1 cellular context compared by ENCODE assay signal in genomic region chr2:86556508-86556907, GRCh38.
TF ChIP-seq lines count a peak whose summit lies in the region.

No MANE protein-coding gene starts in this region.

TF ChIP-seq in HepG2, 621 proteins besides CTCF, POLR2A, EP300 and RAD21 (continued from another document and continues in another):
- TF ChIP-seq, protein P1, sequence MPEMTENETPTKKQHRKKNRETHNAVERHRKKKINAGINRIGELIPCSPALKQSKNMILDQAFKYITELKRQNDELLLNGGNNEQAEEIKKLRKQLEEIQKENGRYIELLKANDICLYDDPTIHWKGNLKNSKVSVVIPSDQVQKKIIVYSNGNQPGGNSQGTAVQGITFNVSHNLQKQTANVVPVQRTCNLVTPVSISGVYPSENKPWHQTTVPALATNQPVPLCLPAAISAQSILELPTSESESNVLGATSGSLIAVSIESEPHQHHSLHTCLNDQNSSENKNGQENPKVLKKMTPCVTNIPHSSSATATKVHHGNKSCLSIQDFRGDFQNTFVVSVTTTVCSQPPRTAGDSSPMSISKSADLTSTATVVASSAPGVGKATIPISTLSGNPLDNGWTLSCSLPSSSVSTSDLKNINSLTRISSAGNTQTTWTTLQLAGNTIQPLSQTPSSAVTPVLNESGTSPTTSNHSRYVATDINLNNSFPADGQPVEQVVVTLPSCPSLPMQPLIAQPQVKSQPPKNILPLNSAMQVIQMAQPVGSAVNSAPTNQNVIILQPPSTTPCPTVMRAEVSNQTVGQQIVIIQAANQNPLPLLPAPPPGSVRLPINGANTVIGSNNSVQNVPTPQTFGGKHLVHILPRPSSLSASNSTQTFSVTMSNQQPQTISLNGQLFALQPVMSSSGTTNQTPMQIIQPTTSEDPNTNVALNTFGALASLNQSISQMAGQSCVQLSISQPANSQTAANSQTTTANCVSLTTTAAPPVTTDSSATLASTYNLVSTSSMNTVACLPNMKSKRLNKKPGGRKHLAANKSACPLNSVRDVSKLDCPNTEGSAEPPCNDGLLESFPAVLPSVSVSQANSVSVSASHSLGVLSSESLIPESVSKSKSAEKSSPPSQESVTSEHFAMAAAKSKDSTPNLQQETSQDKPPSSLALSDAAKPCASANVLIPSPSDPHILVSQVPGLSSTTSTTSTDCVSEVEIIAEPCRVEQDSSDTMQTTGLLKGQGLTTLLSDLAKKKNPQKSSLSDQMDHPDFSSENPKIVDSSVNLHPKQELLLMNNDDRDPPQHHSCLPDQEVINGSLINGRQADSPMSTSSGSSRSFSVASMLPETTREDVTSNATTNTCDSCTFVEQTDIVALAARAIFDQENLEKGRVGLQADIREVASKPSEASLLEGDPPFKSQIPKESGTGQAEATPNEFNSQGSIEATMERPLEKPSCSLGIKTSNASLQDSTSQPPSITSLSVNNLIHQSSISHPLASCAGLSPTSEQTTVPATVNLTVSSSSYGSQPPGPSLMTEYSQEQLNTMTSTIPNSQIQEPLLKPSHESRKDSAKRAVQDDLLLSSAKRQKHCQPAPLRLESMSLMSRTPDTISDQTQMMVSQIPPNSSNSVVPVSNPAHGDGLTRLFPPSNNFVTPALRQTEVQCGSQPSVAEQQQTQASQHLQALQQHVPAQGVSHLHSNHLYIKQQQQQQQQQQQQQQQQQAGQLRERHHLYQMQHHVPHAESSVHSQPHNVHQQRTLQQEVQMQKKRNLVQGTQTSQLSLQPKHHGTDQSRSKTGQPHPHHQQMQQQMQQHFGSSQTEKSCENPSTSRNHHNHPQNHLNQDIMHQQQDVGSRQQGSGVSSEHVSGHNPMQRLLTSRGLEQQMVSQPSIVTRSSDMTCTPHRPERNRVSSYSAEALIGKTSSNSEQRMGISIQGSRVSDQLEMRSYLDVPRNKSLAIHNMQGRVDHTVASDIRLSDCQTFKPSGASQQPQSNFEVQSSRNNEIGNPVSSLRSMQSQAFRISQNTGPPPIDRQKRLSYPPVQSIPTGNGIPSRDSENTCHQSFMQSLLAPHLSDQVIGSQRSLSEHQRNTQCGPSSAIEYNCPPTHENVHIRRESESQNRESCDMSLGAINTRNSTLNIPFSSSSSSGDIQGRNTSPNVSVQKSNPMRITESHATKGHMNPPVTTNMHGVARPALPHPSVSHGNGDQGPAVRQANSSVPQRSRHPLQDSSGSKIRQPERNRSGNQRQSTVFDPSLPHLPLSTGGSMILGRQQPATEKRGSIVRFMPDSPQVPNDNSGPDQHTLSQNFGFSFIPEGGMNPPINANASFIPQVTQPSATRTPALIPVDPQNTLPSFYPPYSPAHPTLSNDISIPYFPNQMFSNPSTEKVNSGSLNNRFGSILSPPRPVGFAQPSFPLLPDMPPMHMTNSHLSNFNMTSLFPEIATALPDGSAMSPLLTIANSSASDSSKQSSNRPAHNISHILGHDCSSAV (CRISPR knock-in tag; IDR thresholded peaks at IDR 0.05; ENCODE audit: borderline replicate concordance) = no peak
- TF ChIP-seq HNF1A (IDR thresholded peaks at IDR 0.05; ENCODE audit: low read depth) (peak; percentile 53; the same call in 1 of the 2 replicates), HNF1A (CRISPR knock-in tag; IDR thresholded peaks at IDR 0.05; ENCODE audit: borderline replicate concordance) (peak; percentile 63; the same call in 1 of the 2 replicates), NFE2L1 (CRISPR knock-in tag; IDR thresholded peaks at IDR 0.05; ENCODE audit: borderline replicate concordance) (no peak), ZNF431 (CRISPR knock-in tag; IDR thresholded peaks at IDR 0.05; ENCODE audit: borderline replicate concordance, low read depth) (no peak), ZBTB1 (CRISPR knock-in tag; IDR thresholded peaks at IDR 0.05; ENCODE audit: borderline replicate concordance) (no peak), BRD4 (CRISPR knock-in tag; IDR thresholded peaks at IDR 0.05) (no peak), MBNL3 (CRISPR knock-in tag; conservative IDR thresholded peaks at IDR 0.05) (no peak), DPF2 (CRISPR knock-in tag; IDR thresholded peaks at IDR 0.05; ENCODE audit: borderline replicate concordance, low read depth) (no peak; the same call in 1 of the 2 replicates), ZNF333 (CRISPR knock-in tag; IDR thresholded peaks at IDR 0.05; ENCODE audit: borderline replicate concordance) (no peak), TP53 (CRISPR knock-in tag; conservative IDR thresholded peaks at IDR 0.05) (no peak), NR2C2 (CRISPR knock-in tag; IDR thresholded peaks at IDR 0.05; ENCODE audit: borderline replicate concordance) (no peak), SMYD3 (CRISPR knock-in tag; IDR thresholded peaks at IDR 0.05) (no peak), ZNF337 (CRISPR knock-in tag; IDR thresholded peaks at IDR 0.05; ENCODE audit: borderline replicate concordance, low read depth) (no peak), SP2 (CRISPR knock-in tag; IDR thresholded peaks at IDR 0.05) (no peak), ZNF274 (CRISPR knock-in tag; IDR thresholded peaks at IDR 0.05) (no peak), SYNCRIP (IDR thresholded peaks at IDR 0.05; ENCODE audit: insufficient read depth, low read depth, low read length) (no peak), ZNF33A (CRISPR knock-in tag; IDR thresholded peaks at IDR 0.05; ENCODE audit: borderline replicate concordance) (no peak), ARNT (IDR thresholded peaks at IDR 0.05) (no peak), NFIC (IDR thresholded peaks at IDR 0.05; ENCODE audit: low read length) (0 out of 2 replicates have a peak, but pooled peaks have one; percentile 19), HHEX (CRISPR knock-in tag; IDR thresholded peaks at IDR 0.05) (peak; percentile 78), ZNF460 (CRISPR knock-in tag; IDR thresholded peaks at IDR 0.05; ENCODE audit: borderline replicate concordance) (no peak), ZNF550 (CRISPR knock-in tag; IDR thresholded peaks at IDR 0.05; ENCODE audit: borderline replicate concordance) (no peak), RORA (CRISPR knock-in tag; IDR thresholded peaks at IDR 0.05) (no peak), GLI4 (CRISPR knock-in tag; IDR thresholded peaks at IDR 0.05; ENCODE audit: borderline replicate concordance) (no peak), CC2D1A (CRISPR knock-in tag; IDR thresholded peaks at IDR 0.05) (no peak), ZSCAN20 (CRISPR knock-in tag; IDR thresholded peaks at IDR 0.05; ENCODE audit: borderline replicate concordance) (no peak), ZZZ3 (CRISPR knock-in tag; IDR thresholded peaks at IDR 0.05; ENCODE audit: borderline replicate concordance) (no peak), ZNF264 (CRISPR knock-in tag; IDR thresholded peaks at IDR 0.05) (no peak; the same call in 1 of the 2 replicates), SOX5 (CRISPR knock-in tag; IDR thresholded peaks at IDR 0.05; ENCODE audit: borderline replicate concordance) (peak; percentile 86), ZNF879 (CRISPR knock-in tag; IDR thresholded peaks at IDR 0.05) (no peak), PITX1 (CRISPR knock-in tag; IDR thresholded peaks at IDR 0.05) (peak; percentile 86)
- TF ChIP-seq, protein P2, sequence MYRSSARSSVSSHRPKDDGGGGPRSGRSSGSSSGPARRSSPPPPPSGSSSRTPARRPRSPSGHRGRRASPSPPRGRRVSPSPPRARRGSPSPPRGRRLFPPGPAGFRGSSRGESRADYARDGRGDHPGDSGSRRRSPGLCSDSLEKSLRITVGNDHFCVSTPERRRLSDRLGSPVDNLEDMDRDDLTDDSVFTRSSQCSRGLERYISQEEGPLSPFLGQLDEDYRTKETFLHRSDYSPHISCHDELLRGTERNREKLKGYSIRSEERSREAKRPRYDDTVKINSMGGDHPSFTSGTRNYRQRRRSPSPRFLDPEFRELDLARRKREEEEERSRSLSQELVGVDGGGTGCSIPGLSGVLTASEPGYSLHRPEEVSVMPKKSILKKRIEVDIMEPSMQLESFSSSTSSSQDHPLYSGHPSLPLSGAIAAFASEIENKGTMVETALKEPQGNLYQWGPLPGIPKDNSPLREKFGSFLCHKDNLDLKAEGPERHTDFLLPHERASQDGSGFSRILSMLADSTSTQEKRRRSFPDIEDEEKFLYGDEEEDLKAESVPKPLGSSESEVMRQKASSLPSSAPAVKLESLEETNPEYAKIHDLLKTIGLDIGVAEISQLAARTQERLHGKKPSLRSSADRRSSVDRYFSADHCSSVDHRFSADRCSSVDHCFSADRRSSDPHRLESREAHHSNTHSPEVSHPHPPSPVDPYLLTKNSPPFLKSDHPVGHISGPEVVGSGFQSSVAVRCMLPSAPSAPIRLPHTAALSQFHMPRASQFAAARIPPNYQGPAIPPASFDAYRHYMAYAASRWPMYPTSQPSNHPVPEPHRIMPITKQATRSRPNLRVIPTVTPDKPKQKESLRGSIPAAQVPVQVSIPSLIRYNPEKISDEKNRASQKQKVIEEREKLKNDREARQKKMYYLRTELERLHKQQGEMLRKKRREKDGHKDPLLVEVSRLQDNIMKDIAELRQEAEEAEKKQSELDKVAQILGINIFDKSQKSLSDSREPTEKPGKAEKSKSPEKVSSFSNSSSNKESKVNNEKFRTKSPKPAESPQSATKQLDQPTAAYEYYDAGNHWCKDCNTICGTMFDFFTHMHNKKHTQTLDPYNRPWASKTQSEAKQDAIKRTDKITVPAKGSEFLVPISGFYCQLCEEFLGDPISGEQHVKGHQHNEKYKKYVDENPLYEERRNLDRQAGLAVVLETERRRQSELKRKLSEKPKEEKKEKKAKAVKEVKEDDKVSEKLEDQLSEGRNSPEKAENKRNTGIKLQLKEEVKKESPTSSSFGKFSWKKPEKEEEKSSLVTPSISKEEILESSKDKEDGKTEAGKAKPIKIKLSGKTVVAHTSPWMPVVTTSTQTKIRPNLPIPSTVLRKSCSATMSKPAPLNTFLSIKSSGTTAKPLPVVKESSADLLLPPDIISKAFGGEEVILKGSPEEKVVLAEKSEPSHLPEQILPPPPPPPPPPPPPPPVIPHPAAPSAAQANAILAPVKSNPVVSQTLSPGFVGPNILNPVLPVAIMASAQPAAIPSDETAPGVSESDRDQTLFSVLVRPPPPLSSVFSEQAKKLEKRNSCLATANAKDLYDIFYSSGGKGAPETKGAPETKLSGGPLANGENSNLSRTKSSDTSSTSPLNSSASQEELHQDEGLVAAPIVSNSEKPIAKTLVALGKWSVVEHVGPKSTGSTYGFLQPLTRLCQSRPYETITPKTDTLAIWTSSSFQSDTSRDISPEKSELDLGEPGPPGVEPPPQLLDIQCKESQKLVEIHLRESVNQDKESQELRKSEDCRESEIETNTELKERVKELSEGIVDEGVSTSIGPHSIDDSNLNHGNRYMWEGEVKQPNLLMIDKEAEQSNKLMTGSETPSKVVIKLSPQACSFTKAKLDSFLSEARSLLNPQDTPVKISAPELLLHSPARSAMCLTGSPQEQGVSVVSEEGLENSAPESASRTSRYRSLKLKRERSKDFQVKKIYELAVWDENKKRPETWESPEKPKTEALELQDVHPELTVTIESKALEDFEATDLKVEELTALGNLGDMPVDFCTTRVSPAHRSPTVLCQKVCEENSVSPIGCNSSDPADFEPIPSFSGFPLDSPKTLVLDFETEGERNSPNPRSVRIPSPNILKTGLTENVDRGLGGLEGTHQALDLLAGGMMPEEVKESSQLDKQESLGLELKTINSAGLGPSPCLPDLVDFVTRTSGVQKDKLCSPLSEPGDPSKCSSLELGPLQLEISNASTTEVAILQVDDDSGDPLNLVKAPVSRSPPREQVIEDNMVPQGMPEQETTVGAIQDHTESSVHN (CRISPR knock-in tag; IDR thresholded peaks at IDR 0.05) = no peak
- TF ChIP-seq, protein P3, sequence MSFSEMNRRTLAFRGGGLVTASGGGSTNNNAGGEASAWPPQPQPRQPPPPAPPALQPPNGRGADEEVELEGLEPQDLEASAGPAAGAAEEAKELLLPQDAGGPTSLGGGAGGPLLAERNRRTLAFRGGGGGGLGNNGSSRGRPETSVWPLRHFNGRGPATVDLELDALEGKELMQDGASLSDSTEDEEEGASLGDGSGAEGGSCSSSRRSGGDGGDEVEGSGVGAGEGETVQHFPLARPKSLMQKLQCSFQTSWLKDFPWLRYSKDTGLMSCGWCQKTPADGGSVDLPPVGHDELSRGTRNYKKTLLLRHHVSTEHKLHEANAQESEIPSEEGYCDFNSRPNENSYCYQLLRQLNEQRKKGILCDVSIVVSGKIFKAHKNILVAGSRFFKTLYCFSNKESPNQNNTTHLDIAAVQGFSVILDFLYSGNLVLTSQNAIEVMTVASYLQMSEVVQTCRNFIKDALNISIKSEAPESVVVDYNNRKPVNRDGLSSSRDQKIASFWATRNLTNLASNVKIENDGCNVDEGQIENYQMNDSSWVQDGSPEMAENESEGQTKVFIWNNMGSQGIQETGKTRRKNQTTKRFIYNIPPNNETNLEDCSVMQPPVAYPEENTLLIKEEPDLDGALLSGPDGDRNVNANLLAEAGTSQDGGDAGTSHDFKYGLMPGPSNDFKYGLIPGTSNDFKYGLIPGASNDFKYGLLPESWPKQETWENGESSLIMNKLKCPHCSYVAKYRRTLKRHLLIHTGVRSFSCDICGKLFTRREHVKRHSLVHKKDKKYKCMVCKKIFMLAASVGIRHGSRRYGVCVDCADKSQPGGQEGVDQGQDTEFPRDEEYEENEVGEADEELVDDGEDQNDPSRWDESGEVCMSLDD (CRISPR knock-in tag; IDR thresholded peaks at IDR 0.05; ENCODE audit: borderline replicate concordance) = no peak
- TF ChIP-seq, protein P4, sequence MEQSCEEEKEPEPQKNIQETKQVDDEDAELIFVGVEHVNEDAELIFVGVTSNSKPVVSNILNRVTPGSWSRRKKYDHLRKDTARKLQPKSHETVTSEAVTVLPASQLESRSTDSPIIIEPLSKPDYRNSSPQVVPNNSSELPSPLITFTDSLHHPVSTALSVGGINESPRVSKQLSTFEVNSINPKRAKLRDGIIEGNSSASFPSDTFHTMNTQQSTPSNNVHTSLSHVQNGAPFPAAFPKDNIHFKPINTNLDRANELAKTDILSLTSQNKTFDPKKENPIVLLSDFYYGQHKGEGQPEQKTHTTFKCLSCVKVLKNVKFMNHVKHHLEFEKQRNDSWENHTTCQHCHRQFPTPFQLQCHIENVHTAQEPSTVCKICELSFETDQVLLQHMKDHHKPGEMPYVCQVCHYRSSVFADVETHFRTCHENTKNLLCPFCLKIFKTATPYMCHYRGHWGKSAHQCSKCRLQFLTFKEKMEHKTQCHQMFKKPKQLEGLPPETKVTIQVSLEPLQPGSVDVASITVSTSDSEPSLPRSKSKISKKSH (CRISPR knock-in tag; IDR thresholded peaks at IDR 0.05; ENCODE audit: borderline replicate concordance) = peak; percentile 98
